ENCODE assay signal across 1 cellular context in the genomic region with DNA sequence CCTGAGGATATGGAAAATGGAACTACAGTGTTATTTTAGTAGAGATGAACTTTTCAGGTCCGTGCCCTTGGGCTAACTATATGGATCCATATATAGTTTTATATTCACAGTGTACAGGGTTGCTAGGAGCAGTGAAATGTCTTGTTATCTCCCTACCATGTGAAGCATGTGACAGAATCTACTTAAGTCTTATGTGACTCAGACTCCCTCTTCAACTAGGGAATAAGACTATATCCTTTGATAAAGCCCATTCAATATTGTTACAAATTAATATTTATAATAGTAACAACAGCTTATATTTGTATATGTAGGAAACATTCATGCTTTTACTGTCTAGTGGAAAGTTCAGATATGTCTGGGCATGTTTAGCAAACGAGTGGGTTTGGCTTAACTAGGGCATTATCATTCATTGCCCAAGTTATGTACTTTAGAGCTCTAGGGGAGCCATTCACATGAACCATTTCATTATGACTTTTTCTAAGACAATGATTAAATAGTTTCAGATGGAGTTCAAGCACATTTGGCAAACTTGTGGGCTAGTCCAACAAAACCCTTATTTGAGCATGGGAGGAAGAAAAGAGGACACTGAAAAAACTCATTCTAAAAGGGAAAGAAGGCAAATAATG.
TF ChIP-seq lines count a peak whose summit lies in the region.

No MANE protein-coding gene starts in this region.

TF ChIP-seq in IMR-90, 13 proteins besides CTCF, POLR2A, EP300 and RAD21:
- TF ChIP-seq USF2 (IDR thresholded peaks at IDR 0.05; ENCODE audit: low read depth, low read length) (no peak), RFX5 (IDR thresholded peaks at IDR 0.05; ENCODE audit: low read depth, low read length) (no peak), RCOR1 (IDR thresholded peaks at IDR 0.05; ENCODE audit: insufficient replicate concordance, low read length) (no peak), ELK1 (IDR thresholded peaks at IDR 0.05; ENCODE audit: borderline replicate concordance, low read depth, low read length) (no peak), BHLHE40 (IDR thresholded peaks at IDR 0.05; ENCODE audit: low read depth, low read length) (no peak), MAFK (IDR thresholded peaks at IDR 0.05; ENCODE audit: low read depth, low read length) (no peak), SMC3 (IDR thresholded peaks at IDR 0.05; ENCODE audit: low read depth, low read length) (no peak), MAZ (IDR thresholded peaks at IDR 0.05; ENCODE audit: borderline replicate concordance, low read depth, low read length) (no peak), CHD1 (IDR thresholded peaks at IDR 0.05; ENCODE audit: low read depth, low read length) (no peak), NFE2L2 (IDR thresholded peaks at IDR 0.05; ENCODE audit: low read depth, low read length) (no peak), MXI1 (IDR thresholded peaks at IDR 0.05; ENCODE audit: borderline replicate concordance, low read depth, low read length) (no peak), FOS (IDR thresholded peaks at IDR 0.05; ENCODE audit: low read depth, low read length) (no peak), CEBPB (IDR thresholded peaks at IDR 0.05; ENCODE audit: low read depth, low read length) (no peak)
